Comparison of ENCODE assay signal across 34 cellular contexts in the genomic region with DNA sequence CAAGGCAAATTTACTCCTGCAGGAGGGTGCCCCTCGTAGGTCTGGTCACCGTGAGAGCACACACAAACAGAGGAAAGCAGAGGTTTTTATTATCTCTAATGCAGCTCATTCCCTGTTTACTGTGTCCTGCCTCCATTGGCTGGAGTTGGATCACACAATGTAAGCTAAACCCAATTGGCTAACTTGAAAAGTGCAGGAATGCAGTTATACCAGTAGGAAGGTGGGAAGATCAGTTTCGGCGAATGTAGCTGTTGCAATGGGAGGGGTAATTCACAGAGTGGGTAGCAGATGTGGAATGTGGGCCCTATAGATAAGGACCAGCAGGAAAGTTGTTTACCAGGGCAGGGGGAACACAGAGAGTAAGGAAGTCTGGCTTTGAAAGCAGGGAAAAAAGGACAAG. TPM values are rescaled to one million over a fixed set of nuclear protein-coding genes. Genes with fewer than 3 reads are reported as not detected.
"Had no signal": no experiment of that assay in that cellular context is flagged by ENCODE, and none has a peak within 500 bp of the region (broad histone marks: within the 10 kb centered on the region; RNA-seq: fewer than 3 reads in every experiment).

No MANE protein-coding gene starts in this region.

- H3K36me3 ChIP-seq: brain microvascular endothelial cell, esophagus muscularis mucosa, gastrocnemius medialis, heart left ventricle had no signal

- H3K4me3 Mint-ChIP-seq: activated CD8-positive, alpha-beta T cell treated with anti-CD3 and anti-CD28 coated beads for 36 hours; activated naive CD8-positive, alpha-beta T cell; activated T-cell treated with anti-CD3 and anti-CD28 coated beads, Interleukin-2, amount 50 U/mL, for 4 hours; activated T-helper 17 cell treated with anti-CD3 and anti-CD28 coated beads, Interleukin-2, amount 50 U/mL, for 72 hours; central memory CD8-positive, alpha-beta T cell; dendritic cell treated with granulocyte-macrophage colony-stimulating factor and Interleukin-4, amounts not matched to agents 40 ng/mL and 50 ng/mL, for 4 days; T-helper 17 cell; T-helper 2 cell treated with Interferon-gamma antibody and Interleukin-4, amounts not matched to agents 5 μg/mL and 100 μg/mL, for 36 hours had no signal

- ATAC-seq: activated CD8-positive, alpha-beta T cell treated with anti-CD3 and anti-CD28 coated beads for 36 hours; activated T-cell treated with anti-CD3 and anti-CD28 coated beads, Interleukin-2, amount 50 U/mL, for 4 hours; activated T-helper 17 cell treated with anti-CD3 and anti-CD28 coated beads, Interleukin-2, amount 50 U/mL, for 72 hours; foreskin keratinocyte; gastrocnemius medialis; heart left ventricle; T-helper 17 cell had no signal

- H3K36me3 Mint-ChIP-seq: activated naive CD8-positive, alpha-beta T cell had no signal

- FAIRE-seq: astrocyte, bronchial epithelial cell had no signal

- H3K4me1 ChIP-seq: esophagus muscularis mucosa, foreskin keratinocyte, gastrocnemius medialis, heart left ventricle had no signal

- DNase-seq: activated CD4-positive, alpha-beta T cell treated with anti-CD3 and anti-CD28 coated beads for 1 hour; activated CD4-positive, alpha-beta T cell treated with anti-CD3 and anti-CD28 coated beads for 4 hours; activated CD4-positive, alpha-beta T cell treated with anti-CD3 and anti-CD28 coated beads, Interleukin-2, amount 50 U/mL, for 1 hour; activated CD4-positive, alpha-beta T cell treated with anti-CD3 and anti-CD28 coated beads, Interleukin-2, amount 50 U/mL, for 48 hours; activated CD8-positive, alpha-beta memory T cell treated with anti-CD3 and anti-CD28 coated beads for 24 hours; activated CD8-positive, alpha-beta T cell treated with anti-CD3 and anti-CD28 coated beads for 36 hours; activated effector memory CD4-positive, alpha-beta T cell treated with Interleukin-2 at 50 U/mL for 16 hours; activated gamma-delta T cell treated with Interleukin-2 at 50 U/mL for 16 hours; activated naive CD4-positive, alpha-beta T cell treated with anti-CD3 and anti-CD28 coated beads, Interleukin-2, amount 50 U/mL, for 16 hours; activated naive CD4-positive, alpha-beta T cell treated with Interleukin-2 at 50 U/mL for 16 hours; activated T-cell treated with anti-CD3 and anti-CD28 coated beads, Interleukin-2, amount 50 U/mL, for 4 hours; amniotic stem cell; anterior cingulate cortex; brain microvascular endothelial cell; dorsolateral prefrontal cortex; effector memory CD4-positive, alpha-beta T cell; erythroblast; gastrocnemius medialis; glutamatergic neuron; heart left ventricle; T-helper 1 cell; T-helper 17 cell; T1000 had no signal

- H3K4me3 ChIP-seq: coronary artery, dorsolateral prefrontal cortex, esophagus muscularis mucosa, gastrocnemius medialis, heart left ventricle had no signal

- H3K27ac ChIP-seq: brain microvascular endothelial cell, coronary artery, dorsolateral prefrontal cortex, esophagus muscularis mucosa, foreskin keratinocyte, gastrocnemius medialis, heart left ventricle had no signal

- H3K27ac Mint-ChIP-seq: activated CD8-positive, alpha-beta T cell treated with anti-CD3 and anti-CD28 coated beads for 36 hours; activated naive CD8-positive, alpha-beta T cell; activated T-helper 17 cell treated with anti-CD3 and anti-CD28 coated beads, Interleukin-2, amount 50 U/mL, for 72 hours; dendritic cell treated with granulocyte-macrophage colony-stimulating factor and Interleukin-4, amounts not matched to agents 40 ng/mL and 50 ng/mL, for 4 days; T-helper 17 cell; T-helper 2 cell treated with Interferon-gamma antibody and Interleukin-4, amounts not matched to agents 5 μg/mL and 100 μg/mL, for 36 hours had no signal

- H3K4me1 Mint-ChIP-seq: activated T-helper 17 cell treated with anti-CD3 and anti-CD28 coated beads, Interleukin-2, amount 50 U/mL, for 72 hours; central memory CD8-positive, alpha-beta T cell; T-helper 17 cell had no signal

- H3K9me3 ChIP-seq: gastrocnemius medialis had no signal

- H3K27me3 ChIP-seq: brain microvascular endothelial cell, esophagus muscularis mucosa, foreskin keratinocyte, gastrocnemius medialis, heart left ventricle had no signal

- H3K27me3 Mint-ChIP-seq: activated CD8-positive, alpha-beta T cell treated with anti-CD3 and anti-CD28 coated beads for 36 hours; activated naive CD8-positive, alpha-beta T cell; activated T-helper 17 cell treated with anti-CD3 and anti-CD28 coated beads, Interleukin-2, amount 50 U/mL, for 72 hours; central memory CD8-positive, alpha-beta T cell; dendritic cell treated with granulocyte-macrophage colony-stimulating factor and Interleukin-4, amounts not matched to agents 40 ng/mL and 50 ng/mL, for 4 days; T-helper 17 cell had no signal

RNA-seq across cellular contexts. Expression of a gene that starts 42.5 kb away (rescaled TPM):
- total RNA-seq: activated CD8-positive, alpha-beta T cell treated with anti-CD3 and anti-CD28 coated beads for 36 hours; activated T-cell treated with anti-CD3 and anti-CD28 coated beads, Interleukin-2, amount 50 U/mL, for 4 hours; activated T-helper 17 cell treated with anti-CD3 and anti-CD28 coated beads, Interleukin-2, amount 50 U/mL, for 72 hours; astrocyte; bronchial epithelial cell; cardiac septum; esophagus muscularis mucosa; foreskin keratinocyte; gastrocnemius medialis; heart left ventricle; T-helper 17 cell had no signal
- polyA plus RNA-seq: foreskin keratinocyte, heart left ventricle had no signal
